ENCODE assay signal across 28 cellular contexts in genomic region chr10:11729790-11730315, GRCh38.
"Had no signal": no experiment of that assay in that cellular context is flagged by ENCODE, and none has a peak within 500 bp of the region (broad histone marks: within the 10 kb centered on the region; RNA-seq: fewer than 3 reads in every experiment).

No MANE protein-coding gene starts in this region.

- DNase-seq: heart left ventricle; hypothalamus; immature natural killer cell; kidney; left colon; left lung; mesendoderm; midbrain; mucosa of descending colon; naive thymus-derived CD4-positive, alpha-beta T cell; occipital lobe; psoas muscle; small intestine; spleen; stimulated activated CD4-positive, alpha-beta T cell treated with anti-CD3 and anti-CD28 coated beads, Interleukin-4, amount 100 ng/mL, for 24 hours; stimulated activated naive CD4-positive, alpha-beta T cell treated with Interleukin-2 at 50 U/mL for 16 hours; stimulated activated naive CD8-positive, alpha-beta T cell treated with anti-CD3 and anti-CD28 coated beads, Interleukin-15, amount 100 ng/mL, for 72 hours; substantia nigra had no signal

- H3K9ac ChIP-seq: parathyroid adenoma had no signal

- H3K27me3 ChIP-seq: heart left ventricle, left lung, neutrophil, right atrium auricular region, spleen, tibial nerve, vagina had no signal

- H2AFZ ChIP-seq: parathyroid adenoma had no signal

- H3K27ac Mint-ChIP-seq: immature natural killer cell; naive thymus-derived CD4-positive, alpha-beta T cell; nephron; type B pancreatic cell had no signal

- H3K36me3 Mint-ChIP-seq: immature natural killer cell, type B pancreatic cell had no signal

- H3K4me1 ChIP-seq: heart left ventricle, left lung, parathyroid adenoma, psoas muscle, right atrium auricular region, vagina had no signal

- H3K27ac ChIP-seq: heart left ventricle, left lung, neutrophil, parathyroid adenoma, psoas muscle, right atrium auricular region, spleen, tibial nerve, vagina had no signal

- H3K9me3 ChIP-seq: neutrophil, psoas muscle, right atrium auricular region, vagina had no signal

- H3K4me3 ChIP-seq: heart left ventricle, left lung, lung, mucosa of descending colon, psoas muscle, right atrium auricular region, spleen, tibial nerve, vagina had no signal

- H3K36me3 ChIP-seq: heart left ventricle, left lung, neutrophil, right atrium auricular region, spleen, tibial nerve, vagina had no signal

- ATAC-seq: left colon; left lung; mucosa of descending colon; naive thymus-derived CD4-positive, alpha-beta T cell; psoas muscle; sciatic nerve; stimulated activated memory B cell treated with anti-CD40 and anti-IgM and Interleukin-4, amounts not matched to agents 10 μg/mL and 1 μg/mL and 100 μg/mL, for 72 hours; stimulated activated naive CD8-positive, alpha-beta T cell treated with anti-CD3 and anti-CD28 coated beads, Interleukin-15, amount 100 ng/mL, for 72 hours had no signal
